Comparison of ENCODE assay signal across 17 cellular contexts in the genomic region with DNA sequence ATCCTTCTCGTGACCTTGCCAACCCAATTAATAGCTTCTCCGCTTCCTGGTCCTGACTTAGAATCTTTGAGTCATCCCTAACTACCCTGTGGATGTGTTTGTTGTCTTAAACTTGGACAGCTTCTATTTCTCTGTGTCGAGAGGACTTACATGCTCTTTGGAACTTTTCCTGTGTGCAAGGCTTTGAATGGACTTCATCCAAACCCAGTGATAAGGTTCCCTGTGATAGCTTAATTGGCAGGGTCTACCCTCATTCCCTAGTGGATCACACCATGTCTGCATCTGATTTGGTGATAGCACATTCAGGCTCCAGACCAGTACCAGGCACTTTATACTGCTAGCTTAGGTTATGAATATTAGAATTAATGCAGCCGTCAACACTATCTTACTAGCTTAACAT.
DNase-seq lines count a peak whose midpoint lies in the region; ATAC-seq and TF ChIP-seq lines count a peak whose summit lies in the region.
"Had no signal": no experiment of that assay in that cellular context is flagged by ENCODE, and none has a peak within 500 bp of the region (broad histone marks: within the 10 kb centered on the region; RNA-seq: fewer than 3 reads in every experiment).

No MANE protein-coding gene starts in this region.

- TF ChIP-seq CTCF in right atrium auricular region (IDR thresholded peaks at IDR 0.05), result no peak

- TF ChIP-seq POLR2A in GM18505 (IDR thresholded peaks at IDR 0.05; ENCODE audit: borderline replicate concordance, extremely low read depth, insufficient read depth, insufficient read length), result no peak

- no peak overlapping the region for H3K27ac ChIP-seq in right atrium auricular region
- H3K27ac ChIP-seq: 22Rv1, BLaER1, C4-2B, GM23248 had no signal

- intact Hi-C loops in Right ventricle myocardium inferior (cut with DNase I) (no loop called here), left cardiac atrium (cut with DNase I) (no loop called here)

- H3K9me3 ChIP-seq in right atrium auricular region, result peaks cover 0 to 30% of the 10 kb centered on the region in 2 donors
- H3K9me3 ChIP-seq: Caco-2 had no signal

- H3K27me3 ChIP-seq in right atrium auricular region, result no peaks in the 10 kb centered on the region
- H3K27me3 ChIP-seq: BLaER1 had no signal

- no peaks in the 10 kb centered on the region for H3K36me3 ChIP-seq in right atrium auricular region
- H3K36me3 ChIP-seq: BLaER1 had no signal

- H3K4me1 ChIP-seq in right atrium auricular region, result no peaks in the 10 kb centered on the region
- H3K4me1 ChIP-seq: BLaER1, Caco-2 had no signal

- H3K4me3 ChIP-seq in right atrium auricular region, result no peak overlapping the region
- H3K4me3 ChIP-seq: BLaER1, GM23248 had no signal

- ATAC-seq in Right ventricle myocardium inferior (peak; percentile 96), left cardiac atrium (peak; percentile 57 to 88), HG03378 (IDR thresholded peaks at IDR 0.05; ENCODE audit: unreplicated experiment) (no peak), GM18505 (IDR thresholded peaks at IDR 0.05; ENCODE audit: unreplicated experiment) (no peak)
- ATAC-seq: CD8-positive, alpha-beta T cell had no signal

- no peak for DNase-seq in Right ventricle myocardium inferior (ENCODE audit: missing footprints)
- no peak for DNase-seq in right atrium auricular region (ENCODE audit: low spot score)
- DNase-seq in M059J (ENCODE audit: low read depth), result peak; percentile 45
- no peak for DNase-seq in left cardiac atrium
- DNase-seq: Caco-2; CD4-positive, CD25-positive, alpha-beta regulatory T cell; CD8-positive, alpha-beta T cell; DMS153; DND-41; GM23248; H7; HCEC 1CT had no signal

Comparison
In these comparisons a context has a peak if more than half of its experiments do, and no peak if none do; other contexts are left out.
1. ATAC-seq: peak in Right ventricle myocardium inferior (single experiment) and left cardiac atrium (2 of 2); none in HG03378 (single experiment) and GM18505 (single experiment).